ENCODE assay signal across 13 cellular contexts in genomic region chr2:17515652-17516051, GRCh38. TPM values are rescaled to one million over a fixed set of nuclear protein-coding genes. Genes with fewer than 3 reads are reported as not detected.
A peak's percentile ranks its signal among the peaks of the same experiment; 100 is the strongest.
DNase-seq lines count a peak whose midpoint lies in the region; ATAC-seq, FAIRE-seq and TF ChIP-seq lines count a peak whose summit lies in the region.
"Had no signal": no experiment of that assay in that cellular context is flagged by ENCODE, and none has a peak within 500 bp of the region (broad histone marks: within the 10 kb centered on the region; RNA-seq: fewer than 3 reads in every experiment).

No MANE protein-coding gene starts in this region.

- no peak for TF ChIP-seq CTCF in CD14-positive monocyte (IDR thresholded peaks at IDR 0.05)

- H3K36me3 ChIP-seq in aorta (ENCODE audit: control insufficient read depth in 1 of 2, insufficient read depth in 2 of 2, low read length in 1 of 2): no peaks in the 10 kb centered on the region

- ATAC-seq in GM19043 (IDR thresholded peaks at IDR 0.05; ENCODE audit: low read depth, unreplicated experiment): peak; percentile 36
- peak; percentile 22 for ATAC-seq in HG02798 (IDR thresholded peaks at IDR 0.05; ENCODE audit: poor library complexity, unreplicated experiment)
- peak; percentile 44 for ATAC-seq in HG03575 (IDR thresholded peaks at IDR 0.05; ENCODE audit: extremely low read depth, insufficient number of reproducible peaks, low FRiP score, unreplicated experiment)
- no peak for ATAC-seq in aorta (ENCODE audit: low FRiP score)

- no peak overlapping the region for H3K27ac Mint-ChIP-seq in CD14-positive monocyte
- H3K27ac Mint-ChIP-seq: activated naive CD8-positive, alpha-beta T cell; immature natural killer cell had no signal

- H3K27me3 ChIP-seq in aorta (ENCODE audit: control insufficient read depth in 1 of 2, insufficient read depth in 2 of 2, low read length in 1 of 2): no peaks in the 10 kb centered on the region

- H3K4me3 ChIP-seq in aorta (ENCODE audit: low read length in 2 of 2): no peak overlapping the region

- no peak overlapping the region for H3K27ac ChIP-seq in aorta (ENCODE audit: low read depth in 1 of 2, low read length in 2 of 2)

- peaks cover 0 to 6% (median 0%) of the 10 kb centered on the region in 7 donors for H3K9me3 Mint-ChIP-seq in CD14-positive monocyte

- no peaks in the 10 kb centered on the region for H3K4me1 ChIP-seq in aorta (ENCODE audit: control insufficient read depth in 1 of 2, insufficient read depth in 2 of 2, low read length in 2 of 2)

- no peak for DNase-seq in stimulated activated CD4-positive, alpha-beta T cell treated with anti-CD3 and anti-CD28 coated beads, Interleukin-4, amount 100 ng/mL, for 4 hours
- DNase-seq in CD14-positive monocyte (ENCODE audit: low spot score): no peak
- no peak for DNase-seq in aorta
- no peak for DNase-seq in DMS79 treated with DMSO at 0.1 percent for 48 hours (lab: John Stamatoyannopoulos, UW)
- DNase-seq: immature natural killer cell, KG1, NCI-H2081 had no signal

- intact Hi-C loops in CD14-positive monocyte (cut with micrococcal nuclease): no loop called here
- intact Hi-C loops in aorta (cut with DNase I): loop anchor here in 1 of 2 donors (10.0 kb wide), 1 partner anchor 129 kb away; no protein-coding TSS in a partner anchor

- no peaks in the 10 kb centered on the region for H3K9me3 ChIP-seq in aorta (ENCODE audit: control insufficient read depth, low read length)

- H3K27me3 Mint-ChIP-seq in CD14-positive monocyte (ENCODE audit: low read depth in 3 of 3): peaks cover 20 to 29% (median 25%) of the 10 kb centered on the region in 3 donors

- H3K4me1 Mint-ChIP-seq in CD14-positive monocyte: peaks cover 3% of the 10 kb centered on the region
- H3K4me1 Mint-ChIP-seq: immature natural killer cell had no signal

- no peak overlapping the region for H3K4me3 Mint-ChIP-seq in CD14-positive monocyte
- H3K4me3 Mint-ChIP-seq: activated naive CD8-positive, alpha-beta T cell; immature natural killer cell had no signal

- no peaks in the 10 kb centered on the region for H3K36me3 Mint-ChIP-seq in CD14-positive monocyte
- H3K36me3 Mint-ChIP-seq: activated naive CD8-positive, alpha-beta T cell; immature natural killer cell had no signal

- peak; percentile 17 for FAIRE-seq in G401.6 (lab: Jason Lieb, UNC)

RNA-seq across cellular contexts. Expression of gene RAD51AP2, which starts 2.6 kb away (rescaled TPM):
- polyA plus RNA-seq in CD14-positive monocyte (not detected), aorta (under 1 TPM in 1 of 2 donors, not detected in 1; 0.13 TPM)
- not detected for total RNA-seq in aorta
- total RNA-seq: activated CD8-positive, alpha-beta memory T cell treated with anti-CD3 and anti-CD28 coated beads for 36 hours had no signal
- polyA plus RNA-seq: immature natural killer cell had no signal

RNA-seq across cellular contexts. Expression of gene VSNL1, which starts 24.8 kb away (rescaled TPM):
- polyA plus RNA-seq in CD14-positive monocyte (not detected), aorta (not detected)
- total RNA-seq in aorta: not detected
- total RNA-seq: activated CD8-positive, alpha-beta memory T cell treated with anti-CD3 and anti-CD28 coated beads for 36 hours had no signal
- polyA plus RNA-seq: immature natural killer cell had no signal
